Comparison of ENCODE assay signal across 9 cellular contexts in the genomic region with DNA sequence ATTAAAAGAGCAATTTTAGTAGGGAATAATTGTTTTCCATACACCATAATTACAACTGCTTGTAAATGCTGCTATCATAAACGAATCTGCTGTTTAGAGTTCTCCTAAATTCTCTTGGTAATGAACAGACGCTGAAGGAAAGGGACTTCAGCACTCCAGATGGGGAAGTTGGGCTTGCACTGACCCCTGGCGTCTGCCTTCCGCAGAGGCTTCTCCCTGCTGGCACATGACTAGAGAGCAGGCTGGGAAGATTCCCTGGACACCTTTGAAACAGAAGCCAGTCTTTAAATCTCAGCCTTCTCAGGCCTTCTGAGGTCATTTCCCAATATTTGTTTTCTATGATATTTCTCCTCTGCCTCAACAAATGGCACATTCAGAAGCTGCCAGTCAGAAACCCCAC.
DNase-seq lines count a peak whose midpoint lies in the region; ATAC-seq, FAIRE-seq and TF ChIP-seq lines count a peak whose summit lies in the region.
"Had no signal": no experiment of that assay in that cellular context is flagged by ENCODE, and none has a peak within 500 bp of the region (broad histone marks: within the 10 kb centered on the region; RNA-seq: fewer than 3 reads in every experiment).

No MANE protein-coding gene starts in this region.

- no peaks in the 10 kb centered on the region for H3K9me3 ChIP-seq in GM12878 (replicated peaks; ENCODE audit: control insufficient read depth, insufficient read depth, low read length)
- H3K9me3 ChIP-seq: BLaER1 treated with 17β-estradiol and CSF1 and Interleukin-3, amounts not matched to agents 10 nM and 100 nM had no signal

- intact Hi-C loops in GM12878 (cut with micrococcal nuclease; ENCODE audit: unreplicated experiment), result no loop called here

- RAD21 ChIA-PET in GM12878 (lab: Charles Lee; ENCODE audit: unreplicated experiment), result no interaction called here

- no peaks in the 10 kb centered on the region for H3K79me2 ChIP-seq in GM12878 (ENCODE audit: control insufficient read depth, insufficient read depth, low read length)

- DNase-seq in NCI-H748 (lab: John Stamatoyannopoulos, UW; ENCODE audit: unreplicated experiment), result peak; percentile 7
- no peak for DNase-seq in NCI-H748 treated with DMSO at 0.1 percent for 48 hours (lab: John Stamatoyannopoulos, UW)
- DNase-seq in NCI-H510A treated with DMSO at 0.1 percent for 48 hours (lab: John Stamatoyannopoulos, UW), result peak; percentile 52
- DNase-seq in GM12878 (ENCODE audit: low read depth, low spot score), result no peak
- DNase-seq in iPS-NIHi11 (ENCODE audit: low spot score), result peak; percentile 62
- peak; percentile 5 for DNase-seq in stimulated activated CD4-positive, alpha-beta T cell treated with anti-CD3 and anti-CD28 coated beads, Interleukin-1b, Interleukin-23, amount 100 ng/mL, for 48 hours
- no peak for DNase-seq in NCI-H1694 treated with DMSO at 0.1 percent for 48 hours (lab: John Stamatoyannopoulos, UW)

- no peak for TF ChIP-seq POLR2A in GM12878 (IDR thresholded peaks at IDR 0.05; ENCODE audit: low read depth, low read length)

- no peak for TF ChIP-seq EP300 in GM12878 (IDR thresholded peaks at IDR 0.05; ENCODE audit: borderline replicate concordance in 1 of 2, control insufficient read depth in 1 of 2, low read depth in 2 of 2, low read length in 2 of 2)

- BruUV-seq in GM12878 (replicated peaks; lab: Mats Ljungman, UMichigan), result no TSS peak

- no peak overlapping the region for H3K9ac ChIP-seq in GM12878 (ENCODE audit: control insufficient read depth, insufficient read depth, low read length)
- H3K9ac ChIP-seq: BLaER1 treated with 17β-estradiol and CSF1 and Interleukin-3, amounts not matched to agents 10 nM and 100 nM had no signal

- no peak for FAIRE-seq in GM12878 (lab: Jason Lieb, UNC)

- WGBS in GM12878 (ENCODE audit: insufficient coverage, insufficient replicate concordance, low lambda C conversion rate, missing lambda C conversion rate), result 13% methylated on average over 4 of the region's 4 CpGs

- POLR2A ChIA-PET in GM12878 (lab: Charles Lee), result no interaction called here

- no peaks in the 10 kb centered on the region for H3K36me3 ChIP-seq in GM12878 (ENCODE audit: control insufficient read depth in 2 of 2, insufficient read depth in 2 of 2, low read length in 1 of 2)
- H3K36me3 ChIP-seq: BLaER1 treated with 17β-estradiol and CSF1 and Interleukin-3, amounts not matched to agents 10 nM and 100 nM had no signal

- H3K27me3 ChIP-seq in GM12878 (replicated peaks in 1 of 2; ENCODE audit: control insufficient read depth in 2 of 2, insufficient read depth in 2 of 2, low read length in 1 of 2), result no peaks in the 10 kb centered on the region; a peak in 1 of 4 replicates
- H3K27me3 ChIP-seq: BLaER1 treated with 17β-estradiol and CSF1 and Interleukin-3, amounts not matched to agents 10 nM and 100 nM had no signal

- TF ChIP-seq CTCF in GM12878 (IDR thresholded peaks at IDR 0.05 in 2 of 3, conservative IDR thresholded peaks at IDR 0.05 in 1 of 3; ENCODE audit: control insufficient read depth in 2 of 3, extremely low read depth in 1 of 3, insufficient read depth in 1 of 3, low read depth in 3 of 3, low read length in 3 of 3), result peak; percentile 25 to 36 (median 29); a peak in 3 of 6 replicates

- peak; percentile 33 for TF ChIP-seq RAD21 in GM12878 (IDR thresholded peaks at IDR 0.05; ENCODE audit: insufficient read depth, low read depth, low read length)

- no peaks in the 10 kb centered on the region for H3K4me1 ChIP-seq in GM12878 (ENCODE audit: control insufficient read depth, insufficient read depth, low read length)
- H3K4me1 ChIP-seq: BLaER1 treated with 17β-estradiol and CSF1 and Interleukin-3, amounts not matched to agents 10 nM and 100 nM had no signal

- ATAC-seq in GM12878, result no peak
- ATAC-seq in HG02678 (IDR thresholded peaks at IDR 0.05; ENCODE audit: unreplicated experiment), result no peak

- no peak overlapping the region for H3K4me3 ChIP-seq in GM12878
- H3K4me3 ChIP-seq: BLaER1 treated with 17β-estradiol and CSF1 and Interleukin-3, amounts not matched to agents 10 nM and 100 nM had no signal

- H2AFZ ChIP-seq in GM12878 (ENCODE audit: control insufficient read depth, low read depth, low read length), result no peak overlapping the region

- no peak overlapping the region for H3K4me2 ChIP-seq in GM12878 (ENCODE audit: control insufficient read depth, insufficient read depth)
- H3K4me2 ChIP-seq: BLaER1 treated with 17β-estradiol and CSF1 and Interleukin-3, amounts not matched to agents 10 nM and 100 nM had no signal

- CTCF ChIA-PET in GM12878 (lab: Yijun Ruan, JAX), result no interaction called here

- in situ Hi-C loops in GM12878 (cut with MboI), result no loop called here

- SMC1A ChIA-PET in GM12878 (lab: Charles Lee; ENCODE audit: uncharacterized antibody, unreplicated experiment), result no interaction called here

- H3K27ac ChIP-seq in GM12878 (ENCODE audit: control insufficient read depth, insufficient read depth), result no peak overlapping the region
- H3K27ac ChIP-seq: BLaER1 treated with 17β-estradiol and CSF1 and Interleukin-3, amounts not matched to agents 10 nM and 100 nM had no signal

- no peaks in the 10 kb centered on the region for H4K20me1 ChIP-seq in GM12878 (ENCODE audit: control insufficient read depth, insufficient read depth)
- H4K20me1 ChIP-seq: BLaER1 treated with 17β-estradiol and CSF1 and Interleukin-3, amounts not matched to agents 10 nM and 100 nM had no signal

TF ChIP-seq in GM12878, 131 proteins besides CTCF, POLR2A, EP300 and RAD21:
- peak; percentile 18; the same call in 1 of the 2 replicates for TF ChIP-seq SMC3 (IDR thresholded peaks at IDR 0.05; ENCODE audit: borderline replicate concordance, low read length)
- no peak for TF ChIP-seq E2F4 (IDR thresholded peaks at IDR 0.05; ENCODE audit: low read depth, low read length)

Comparison
In these comparisons a context has a peak if more than half of its experiments do, and no peak if none do; other contexts are left out.
1. DNase-seq: peak in NCI-H748 (single experiment), NCI-H510A treated with DMSO at 0.1 percent for 48 hours (single experiment), iPS-NIHi11 (single experiment) and stimulated activated CD4-positive, alpha-beta T cell treated with anti-CD3 and anti-CD28 coated beads, Interleukin-1b, Interleukin-23, amount 100 ng/mL, for 48 hours (single experiment); none in NCI-H748 treated with DMSO at 0.1 percent for 48 hours (single experiment), GM12878 (single experiment) and NCI-H1694 treated with DMSO at 0.1 percent for 48 hours (single experiment).